ENCODE assay signal across 28 cellular contexts in the genomic region with DNA sequence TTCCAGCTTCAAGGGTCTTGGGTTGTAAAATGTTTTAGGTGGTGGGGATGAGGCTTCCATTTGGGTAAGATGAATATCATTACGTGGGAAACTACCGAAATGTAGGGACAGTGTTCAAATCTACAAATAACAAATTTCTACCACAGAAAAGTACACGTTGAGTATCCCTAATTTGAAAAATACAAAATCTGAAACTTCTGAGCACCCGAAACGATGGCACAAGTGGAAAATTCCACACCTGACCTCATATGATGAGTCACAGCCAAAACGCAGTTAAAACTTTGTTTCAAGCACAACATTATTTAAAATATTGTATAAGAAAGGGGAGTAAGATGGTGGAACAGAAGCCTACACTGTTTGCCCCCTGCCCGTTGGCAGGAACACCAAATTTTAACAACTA. TPM values are rescaled to one million over a fixed set of nuclear protein-coding genes. Genes with fewer than 3 reads are reported as not detected.
A peak's percentile ranks its signal among the peaks of the same experiment; 100 is the strongest.
DNase-seq lines count a peak whose midpoint lies in the region; ATAC-seq and TF ChIP-seq lines count a peak whose summit lies in the region.
"Had no signal": no experiment of that assay in that cellular context is flagged by ENCODE, and none has a peak within 500 bp of the region (broad histone marks: within the 10 kb centered on the region; RNA-seq: fewer than 3 reads in every experiment).

No MANE protein-coding gene starts in this region.

- H3K36me3 ChIP-seq in OCI-LY3 (replicated peaks; ENCODE audit: low read depth, low read length) = no peaks in the 10 kb centered on the region
- H3K36me3 ChIP-seq: BLaER1 treated with 17β-estradiol and CSF1 and Interleukin-3, amounts not matched to agents 10 nM and 100 nM; Peyer's patch had no signal

- H3K79me2 ChIP-seq in OCI-LY3 (ENCODE audit: low read length) = no peaks in the 10 kb centered on the region

- no peaks in the 10 kb centered on the region for H3K9me3 Mint-ChIP-seq in activated CD8-positive, alpha-beta T cell treated with anti-CD3 and anti-CD28 coated beads for 36 hours
- peaks cover 2% of the 10 kb centered on the region for H3K9me3 Mint-ChIP-seq in activated CD8-positive, alpha-beta T cell treated with anti-CD3 and anti-CD28 coated beads, Interleukin-2, amount 10 ng/mL, durations not matched to agents 7 days and 5 days (ENCODE audit: insufficient read depth)
- H3K9me3 Mint-ChIP-seq in activated T-helper 1 cell treated with anti-CD3 and anti-CD28 coated beads, Interleukin-12 subunit alpha, Interleukin-12 subunit beta, Interleukin-2, Interleukin-4 antibody, amounts not matched to agents 30 ng/mL and 10 ng/mL and 1 ng/mL, durations not matched to agents 14 hours and 24 hours and 36 hours = no peaks in the 10 kb centered on the region
- no peaks in the 10 kb centered on the region for H3K9me3 Mint-ChIP-seq in stimulated activated effector memory CD8-positive, alpha-beta T cell treated with anti-CD3 and anti-CD28 coated beads, Interleukin-12 subunit alpha, Interleukin-12 subunit beta, amount 100 ng/mL, for 72 hours
- no peaks in the 10 kb centered on the region for H3K9me3 Mint-ChIP-seq in stimulated activated naive B cell treated with anti-CD40 and anti-IgM and Interleukin-4, amounts not matched to agents 10 μg/mL and 1 μg/mL and 100 μg/mL, for 72 hours
- H3K9me3 Mint-ChIP-seq: CD4-positive, alpha-beta memory T cell had no signal

- no peak overlapping the region for H3K9ac ChIP-seq in OCI-LY3 (ENCODE audit: low read length)
- H3K9ac ChIP-seq: BLaER1 treated with 17β-estradiol and CSF1 and Interleukin-3, amounts not matched to agents 10 nM and 100 nM; GM23248; KMS-11 had no signal

- intact Hi-C loops in activated CD8-positive, alpha-beta T cell treated with anti-CD3 and anti-CD28 coated beads for 36 hours (cut with micrococcal nuclease) = no loop called here
- intact Hi-C loops in activated T-helper 1 cell treated with anti-CD3 and anti-CD28 coated beads, Interleukin-12 subunit alpha, Interleukin-12 subunit beta, Interleukin-2, Interleukin-4 antibody, amounts not matched to agents 30 ng/mL and 10 ng/mL and 1 ng/mL, durations not matched to agents 14 hours and 24 hours and 36 hours (cut with micrococcal nuclease) = no loop called here

- peak overlapping the region; percentile 12; the same call in 1 of the 2 replicates for H3K4me2 ChIP-seq in OCI-LY3 (ENCODE audit: low read length)
- H3K4me2 ChIP-seq: A549; BLaER1 treated with 17β-estradiol and CSF1 and Interleukin-3, amounts not matched to agents 10 nM and 100 nM; KMS-11 had no signal

- H3K4me1 ChIP-seq in OCI-LY3 (ENCODE audit: low read length) = no peaks in the 10 kb centered on the region
- H3K4me1 ChIP-seq: A549, Peyer's patch had no signal

- TF ChIP-seq CTCF in activated CD8-positive, alpha-beta T cell treated with anti-CD3 and anti-CD28 coated beads for 36 hours (IDR thresholded peaks at IDR 0.05) = no peak
- no peak for TF ChIP-seq CTCF in OCI-LY3 (IDR thresholded peaks at IDR 0.05; ENCODE audit: low read depth, low read length)

- H3K4me3 ChIP-seq in OCI-LY3 (ENCODE audit: low read length) = no peak overlapping the region
- H3K4me3 ChIP-seq: A549; BLaER1 treated with 17β-estradiol and CSF1 and Interleukin-3, amounts not matched to agents 10 nM and 100 nM; GM23248; Peyer's patch had no signal

- POLR2A ChIA-PET in activated CD8-positive, alpha-beta T cell treated with anti-CD3 and anti-CD28 coated beads for 36 hours (lab: Charles Lee) = interaction anchor here (1.1 to 2.4 kb wide), 4 partner anchors 12 to 33 kb away, joined by 3 to 14 read pairs (median 3); partner anchors contain the start of gene PRPF38B
- POLR2A ChIA-PET in activated CD8-positive, alpha-beta T cell treated with anti-CD3 and anti-CD28 coated beads, Interleukin-2, amount 10 ng/mL, durations not matched to agents 7 days and 5 days (lab: Charles Lee) = interaction anchor here (1.0 to 2.3 kb wide), 2 partner anchors 23 kb away, joined by 6 to 12 read pairs; partner anchors contain the start of gene PRPF38B

- CTCF ChIA-PET in activated CD8-positive, alpha-beta T cell treated with anti-CD3 and anti-CD28 coated beads for 36 hours (lab: Charles Lee) = no interaction called here
- CTCF ChIA-PET in activated CD8-positive, alpha-beta T cell treated with anti-CD3 and anti-CD28 coated beads, Interleukin-2, amount 10 ng/mL, durations not matched to agents 7 days and 5 days (lab: Charles Lee) = interaction anchor here (0.6 kb wide), 1 partner anchor 752 kb away, joined by 3 read pairs; no protein-coding TSS in a partner anchor

- no peaks in the 10 kb centered on the region for H3K27me3 Mint-ChIP-seq in activated CD8-positive, alpha-beta T cell treated with anti-CD3 and anti-CD28 coated beads for 36 hours
- H3K27me3 Mint-ChIP-seq in activated CD8-positive, alpha-beta T cell treated with anti-CD3 and anti-CD28 coated beads, Interleukin-2, amount 10 ng/mL, durations not matched to agents 7 days and 5 days (ENCODE audit: low read depth) = peaks cover 2% of the 10 kb centered on the region
- H3K27me3 Mint-ChIP-seq in activated T-helper 1 cell treated with anti-CD3 and anti-CD28 coated beads, Interleukin-12 subunit alpha, Interleukin-12 subunit beta, Interleukin-2, Interleukin-4 antibody, amounts not matched to agents 30 ng/mL and 10 ng/mL and 1 ng/mL, durations not matched to agents 14 hours and 24 hours and 36 hours (ENCODE audit: insufficient read depth) = peaks cover 5% of the 10 kb centered on the region
- H3K27me3 Mint-ChIP-seq in stimulated activated naive B cell treated with anti-CD40 and anti-IgM and Interleukin-4, amounts not matched to agents 10 μg/mL and 1 μg/mL and 100 μg/mL, for 72 hours = peaks cover 13 to 23% of the 10 kb centered on the region in 2 donors

- peak; percentile 32 for ATAC-seq in activated CD8-positive, alpha-beta T cell treated with anti-CD3 and anti-CD28 coated beads for 36 hours
- no peak for ATAC-seq in activated CD8-positive, alpha-beta T cell treated with anti-CD3 and anti-CD28 coated beads, Interleukin-2, amount 10 ng/mL, durations not matched to agents 7 days and 5 days
- no peak for ATAC-seq in stimulated activated effector memory CD8-positive, alpha-beta T cell treated with anti-CD3 and anti-CD28 coated beads, Interleukin-12 subunit alpha, Interleukin-12 subunit beta, amount 100 ng/mL, for 72 hours
- no peak for ATAC-seq in stimulated activated naive B cell treated with anti-CD40 and anti-IgM and Interleukin-4, amounts not matched to agents 10 μg/mL and 1 μg/mL and 100 μg/mL, for 72 hours (replicated peaks)
- ATAC-seq in HG02981 (IDR thresholded peaks at IDR 0.05; ENCODE audit: unreplicated experiment) = no peak
- ATAC-seq: A549 had no signal

- H2AFZ ChIP-seq in OCI-LY3 (ENCODE audit: low read depth, low read length) = 0 out of 2 replicates have a peak overlapping the region, but pooled peaks have one; percentile 39
- H2AFZ ChIP-seq: GM23248 had no signal

- H3K27ac ChIP-seq in OCI-LY3 (ENCODE audit: low read length) = no peak overlapping the region
- H3K27ac ChIP-seq: A549; BLaER1 treated with 17β-estradiol and CSF1 and Interleukin-3, amounts not matched to agents 10 nM and 100 nM; GM23248; KMS-11; Peyer's patch had no signal

- no peak overlapping the region for H3K4me3 Mint-ChIP-seq in activated CD8-positive, alpha-beta T cell treated with anti-CD3 and anti-CD28 coated beads for 36 hours
- H3K4me3 Mint-ChIP-seq in activated CD8-positive, alpha-beta T cell treated with anti-CD3 and anti-CD28 coated beads, Interleukin-2, amount 10 ng/mL, durations not matched to agents 7 days and 5 days = no peak overlapping the region
- H3K4me3 Mint-ChIP-seq in activated T-helper 1 cell treated with anti-CD3 and anti-CD28 coated beads, Interleukin-12 subunit alpha, Interleukin-12 subunit beta, Interleukin-2, Interleukin-4 antibody, amounts not matched to agents 30 ng/mL and 10 ng/mL and 1 ng/mL, durations not matched to agents 14 hours and 24 hours and 36 hours = no peak overlapping the region
- no peak overlapping the region for H3K4me3 Mint-ChIP-seq in stimulated activated effector memory CD8-positive, alpha-beta T cell treated with anti-CD3 and anti-CD28 coated beads, Interleukin-12 subunit alpha, Interleukin-12 subunit beta, amount 100 ng/mL, for 72 hours
- H3K4me3 Mint-ChIP-seq in stimulated activated naive B cell treated with anti-CD40 and anti-IgM and Interleukin-4, amounts not matched to agents 10 μg/mL and 1 μg/mL and 100 μg/mL, for 72 hours = no peak overlapping the region
- H3K4me3 Mint-ChIP-seq: CD4-positive, alpha-beta memory T cell had no signal

- H3K9me3 ChIP-seq in OCI-LY3 (ENCODE audit: insufficient read depth, low read length) = no peaks in the 10 kb centered on the region
- H3K9me3 ChIP-seq: A549, Peyer's patch had no signal

- DNase-seq in activated CD8-positive, alpha-beta T cell treated with anti-CD3 and anti-CD28 coated beads for 36 hours = peak; percentile 30
- DNase-seq in activated CD8-positive, alpha-beta T cell treated with anti-CD3 and anti-CD28 coated beads, Interleukin-2, amount 10 ng/mL, durations not matched to agents 7 days and 5 days = no peak
- DNase-seq in activated T-helper 1 cell treated with anti-CD3 and anti-CD28 coated beads, Interleukin-12 subunit alpha, Interleukin-12 subunit beta, Interleukin-2, Interleukin-4 antibody, amounts not matched to agents 30 ng/mL and 10 ng/mL and 1 ng/mL, durations not matched to agents 14 hours and 24 hours and 36 hours (ENCODE audit: low spot score) = no peak
- no peak for DNase-seq in stimulated activated effector memory CD8-positive, alpha-beta T cell treated with anti-CD3 and anti-CD28 coated beads, Interleukin-12 subunit alpha, Interleukin-12 subunit beta, amount 100 ng/mL, for 72 hours (ENCODE audit: low spot score in 2 of 2)
- no peak for DNase-seq in stimulated activated naive B cell treated with anti-CD40 and anti-IgM and Interleukin-4, amounts not matched to agents 10 μg/mL and 1 μg/mL and 100 μg/mL, for 72 hours
- DNase-seq in NCI-H1417 (lab: John Stamatoyannopoulos, UW) = no peak
- DNase-seq: AML-193; CD4-positive, alpha-beta memory T cell; COR-L47; GM23248; H7; IMR-90; MM.1S; NCI-H1417 treated with DMSO at 0.1 percent for 48 hours; NCI-H1694 treated with DMSO at 0.1 percent for 48 hours; NCI-H2081 treated with DMSO at 0.1 percent for 48 hours; NCI-H2171; NCI-H226; NCI-H510A; NCI-H69; Peyer's patch; SHP77 treated with DMSO at 0.1 percent for 48 hours had no signal

- no peaks in the 10 kb centered on the region for H3K27me3 ChIP-seq in OCI-LY3 (ENCODE audit: low read depth, low read length)
- H3K27me3 ChIP-seq: BLaER1 treated with 17β-estradiol and CSF1 and Interleukin-3, amounts not matched to agents 10 nM and 100 nM; Peyer's patch had no signal

- H4K20me1 ChIP-seq in OCI-LY3 (ENCODE audit: insufficient read depth, low read length) = no peaks in the 10 kb centered on the region
- H4K20me1 ChIP-seq: BLaER1 treated with 17β-estradiol and CSF1 and Interleukin-3, amounts not matched to agents 10 nM and 100 nM had no signal

- peak overlapping the region; percentile 29 for H3K27ac Mint-ChIP-seq in activated CD8-positive, alpha-beta T cell treated with anti-CD3 and anti-CD28 coated beads for 36 hours
- H3K27ac Mint-ChIP-seq in activated CD8-positive, alpha-beta T cell treated with anti-CD3 and anti-CD28 coated beads, Interleukin-2, amount 10 ng/mL, durations not matched to agents 7 days and 5 days = no peak overlapping the region
- peak overlapping the region; percentile 32 for H3K27ac Mint-ChIP-seq in activated T-helper 1 cell treated with anti-CD3 and anti-CD28 coated beads, Interleukin-12 subunit alpha, Interleukin-12 subunit beta, Interleukin-2, Interleukin-4 antibody, amounts not matched to agents 30 ng/mL and 10 ng/mL and 1 ng/mL, durations not matched to agents 14 hours and 24 hours and 36 hours
- peak overlapping the region; percentile 40 for H3K27ac Mint-ChIP-seq in stimulated activated effector memory CD8-positive, alpha-beta T cell treated with anti-CD3 and anti-CD28 coated beads, Interleukin-12 subunit alpha, Interleukin-12 subunit beta, amount 100 ng/mL, for 72 hours
- H3K27ac Mint-ChIP-seq in stimulated activated naive B cell treated with anti-CD40 and anti-IgM and Interleukin-4, amounts not matched to agents 10 μg/mL and 1 μg/mL and 100 μg/mL, for 72 hours = no peak overlapping the region

- peaks cover 19% of the 10 kb centered on the region for H3K4me1 Mint-ChIP-seq in activated CD8-positive, alpha-beta T cell treated with anti-CD3 and anti-CD28 coated beads for 36 hours (ENCODE audit: low read depth)
- peaks cover 20% of the 10 kb centered on the region for H3K4me1 Mint-ChIP-seq in activated CD8-positive, alpha-beta T cell treated with anti-CD3 and anti-CD28 coated beads, Interleukin-2, amount 10 ng/mL, durations not matched to agents 7 days and 5 days (ENCODE audit: low read depth)
- peaks cover 11% of the 10 kb centered on the region for H3K4me1 Mint-ChIP-seq in activated T-helper 1 cell treated with anti-CD3 and anti-CD28 coated beads, Interleukin-12 subunit alpha, Interleukin-12 subunit beta, Interleukin-2, Interleukin-4 antibody, amounts not matched to agents 30 ng/mL and 10 ng/mL and 1 ng/mL, durations not matched to agents 14 hours and 24 hours and 36 hours (ENCODE audit: low read depth)
- H3K4me1 Mint-ChIP-seq in stimulated activated effector memory CD8-positive, alpha-beta T cell treated with anti-CD3 and anti-CD28 coated beads, Interleukin-12 subunit alpha, Interleukin-12 subunit beta, amount 100 ng/mL, for 72 hours = peaks cover 18% of the 10 kb centered on the region
- H3K4me1 Mint-ChIP-seq in stimulated activated naive B cell treated with anti-CD40 and anti-IgM and Interleukin-4, amounts not matched to agents 10 μg/mL and 1 μg/mL and 100 μg/mL, for 72 hours = no peaks in the 10 kb centered on the region

- H3K36me3 Mint-ChIP-seq in activated CD8-positive, alpha-beta T cell treated with anti-CD3 and anti-CD28 coated beads for 36 hours (ENCODE audit: low read depth) = no peaks in the 10 kb centered on the region
- peaks cover 4% of the 10 kb centered on the region for H3K36me3 Mint-ChIP-seq in activated CD8-positive, alpha-beta T cell treated with anti-CD3 and anti-CD28 coated beads, Interleukin-2, amount 10 ng/mL, durations not matched to agents 7 days and 5 days (ENCODE audit: low read depth)
- H3K36me3 Mint-ChIP-seq in activated T-helper 1 cell treated with anti-CD3 and anti-CD28 coated beads, Interleukin-12 subunit alpha, Interleukin-12 subunit beta, Interleukin-2, Interleukin-4 antibody, amounts not matched to agents 30 ng/mL and 10 ng/mL and 1 ng/mL, durations not matched to agents 14 hours and 24 hours and 36 hours (ENCODE audit: low read depth) = no peaks in the 10 kb centered on the region
- H3K36me3 Mint-ChIP-seq in stimulated activated effector memory CD8-positive, alpha-beta T cell treated with anti-CD3 and anti-CD28 coated beads, Interleukin-12 subunit alpha, Interleukin-12 subunit beta, amount 100 ng/mL, for 72 hours = no peaks in the 10 kb centered on the region
- H3K36me3 Mint-ChIP-seq in stimulated activated naive B cell treated with anti-CD40 and anti-IgM and Interleukin-4, amounts not matched to agents 10 μg/mL and 1 μg/mL and 100 μg/mL, for 72 hours = no peaks in the 10 kb centered on the region
- H3K36me3 Mint-ChIP-seq: CD4-positive, alpha-beta memory T cell had no signal

RNA-seq across cellular contexts. Expression of gene HENMT1, which starts 8.8 kb away (rescaled TPM):
- total RNA-seq in activated CD8-positive, alpha-beta T cell treated with anti-CD3 and anti-CD28 coated beads for 36 hours = 10 to 100 TPM; 25.3 to 27.1 TPM
- 10 to 100 TPM; 38.7 to 40.5 TPM for total RNA-seq in activated CD8-positive, alpha-beta T cell treated with anti-CD3 and anti-CD28 coated beads, Interleukin-2, amount 10 ng/mL, durations not matched to agents 7 days and 5 days
- total RNA-seq in activated T-helper 1 cell treated with anti-CD3 and anti-CD28 coated beads, Interleukin-12 subunit alpha, Interleukin-12 subunit beta, Interleukin-2, Interleukin-4 antibody, amounts not matched to agents 30 ng/mL and 10 ng/mL and 1 ng/mL, durations not matched to agents 14 hours and 24 hours and 36 hours = 17.9 and 20.7 TPM in 2 replicates

RNA-seq across cellular contexts. Expression of gene PRPF38B, which starts 22.4 kb away (rescaled TPM):
- 10 to 100 TPM; 62.5 to 65.3 TPM for total RNA-seq in activated CD8-positive, alpha-beta T cell treated with anti-CD3 and anti-CD28 coated beads for 36 hours
- total RNA-seq in activated CD8-positive, alpha-beta T cell treated with anti-CD3 and anti-CD28 coated beads, Interleukin-2, amount 10 ng/mL, durations not matched to agents 7 days and 5 days = 10 to 100 TPM; 66.8 to 69.1 TPM
- total RNA-seq in activated T-helper 1 cell treated with anti-CD3 and anti-CD28 coated beads, Interleukin-12 subunit alpha, Interleukin-12 subunit beta, Interleukin-2, Interleukin-4 antibody, amounts not matched to agents 30 ng/mL and 10 ng/mL and 1 ng/mL, durations not matched to agents 14 hours and 24 hours and 36 hours = 94.4 and 99.8 TPM in 2 replicates

RNA-seq across cellular contexts. Expression of gene FNDC7, which starts 43.0 kb away (rescaled TPM):
- total RNA-seq in activated CD8-positive, alpha-beta T cell treated with anti-CD3 and anti-CD28 coated beads for 36 hours = under 1 TPM in 1 of 2 experiments, not detected in 1; 0.20 TPM
- not detected for total RNA-seq in activated CD8-positive, alpha-beta T cell treated with anti-CD3 and anti-CD28 coated beads, Interleukin-2, amount 10 ng/mL, durations not matched to agents 7 days and 5 days
- 0.05 TPM in 1 of 2 replicates, not detected in the other for total RNA-seq in activated T-helper 1 cell treated with anti-CD3 and anti-CD28 coated beads, Interleukin-12 subunit alpha, Interleukin-12 subunit beta, Interleukin-2, Interleukin-4 antibody, amounts not matched to agents 30 ng/mL and 10 ng/mL and 1 ng/mL, durations not matched to agents 14 hours and 24 hours and 36 hours
- total RNA-seq: GM23248, IMR-90, OCI-LY7, Peyer's patch had no signal

Comparison
In these comparisons a context has a peak if more than half of its experiments do, and no peak if none do; other contexts are left out.
1. H3K27ac Mint-ChIP-seq: peak in activated CD8-positive, alpha-beta T cell treated with anti-CD3 and anti-CD28 coated beads for 36 hours (single experiment), activated T-helper 1 cell treated with anti-CD3 and anti-CD28 coated beads, Interleukin-12 subunit alpha, Interleukin-12 subunit beta, Interleukin-2, Interleukin-4 antibody, amounts not matched to agents 30 ng/mL and 10 ng/mL and 1 ng/mL, durations not matched to agents 14 hours and 24 hours and 36 hours (single experiment) and stimulated activated effector memory CD8-positive, alpha-beta T cell treated with anti-CD3 and anti-CD28 coated beads, Interleukin-12 subunit alpha, Interleukin-12 subunit beta, amount 100 ng/mL, for 72 hours (single experiment); none in activated CD8-positive, alpha-beta T cell treated with anti-CD3 and anti-CD28 coated beads, Interleukin-2, amount 10 ng/mL, durations not matched to agents 7 days and 5 days (single experiment) and stimulated activated naive B cell treated with anti-CD40 and anti-IgM and Interleukin-4, amounts not matched to agents 10 μg/mL and 1 μg/mL and 100 μg/mL, for 72 hours (single experiment).